Comparison of ENCODE assay signal across 28 cellular contexts in genomic region chr6:164168595-164168994, GRCh38.
"Had no signal": no experiment of that assay in that cellular context is flagged by ENCODE, and none has a peak within 500 bp of the region (broad histone marks: within the 10 kb centered on the region; RNA-seq: fewer than 3 reads in every experiment).

No MANE protein-coding gene starts in this region.

- H3K4me3 Mint-ChIP-seq: activated CD4-positive, alpha-beta memory T cell treated with anti-CD3 and anti-CD28 coated beads, Interleukin-2, amount 10 ng/mL, durations not matched to agents 7 days and 5 days; activated CD4-positive, alpha-beta T cell treated with anti-CD3 and anti-CD28 coated beads, Interleukin-2, amount 10 ng/mL, durations not matched to agents 7 days and 5 days; activated naive CD8-positive, alpha-beta T cell; activated T-cell treated with anti-CD3 and anti-CD28 coated beads, Interleukin-2, amount 50 U/mL, for 4 hours; activated T-helper 17 cell treated with anti-CD3 and anti-CD28 coated beads, Interleukin-2, amount 50 U/mL, for 72 hours; endodermal cell; T-helper 17 cell; T-helper 2 cell treated with Interferon-gamma antibody and Interleukin-4, amounts not matched to agents 5 μg/mL and 100 μg/mL, for 36 hours; WTC11 had no signal

- H3K36me3 ChIP-seq: colonic mucosa, gastrocnemius medialis, heart left ventricle had no signal

- H3K4me1 Mint-ChIP-seq: activated CD4-positive, alpha-beta memory T cell treated with anti-CD3 and anti-CD28 coated beads, Interleukin-2, amount 10 ng/mL, durations not matched to agents 7 days and 5 days; activated CD4-positive, alpha-beta T cell treated with anti-CD3 and anti-CD28 coated beads, Interleukin-2, amount 10 ng/mL, durations not matched to agents 7 days and 5 days; activated T-helper 17 cell treated with anti-CD3 and anti-CD28 coated beads, Interleukin-2, amount 50 U/mL, for 72 hours; T-helper 17 cell had no signal

- H3K27me3 ChIP-seq: colonic mucosa, dorsolateral prefrontal cortex, foreskin keratinocyte, gastrocnemius medialis, heart left ventricle had no signal

- H3K9me3 ChIP-seq: colonic mucosa, gastrocnemius medialis, heart left ventricle had no signal

- H3K4me1 ChIP-seq: colonic mucosa, foreskin keratinocyte, gastrocnemius medialis, heart left ventricle had no signal

- H3K27me3 Mint-ChIP-seq: activated CD4-positive, alpha-beta memory T cell treated with anti-CD3 and anti-CD28 coated beads, Interleukin-2, amount 10 ng/mL, durations not matched to agents 7 days and 5 days; activated CD4-positive, alpha-beta T cell treated with anti-CD3 and anti-CD28 coated beads, Interleukin-2, amount 10 ng/mL, durations not matched to agents 7 days and 5 days; activated T-helper 17 cell treated with anti-CD3 and anti-CD28 coated beads, Interleukin-2, amount 50 U/mL, for 72 hours; T-helper 17 cell had no signal

- H3K9me3 Mint-ChIP-seq: activated CD4-positive, alpha-beta T cell treated with anti-CD3 and anti-CD28 coated beads, Interleukin-2, amount 10 ng/mL, durations not matched to agents 7 days and 5 days; activated T-cell treated with anti-CD3 and anti-CD28 coated beads, Interleukin-2, amount 50 U/mL, for 4 hours; activated T-helper 17 cell treated with anti-CD3 and anti-CD28 coated beads, Interleukin-2, amount 50 U/mL, for 72 hours; T-helper 2 cell treated with Interferon-gamma antibody and Interleukin-4, amounts not matched to agents 5 μg/mL and 100 μg/mL, for 36 hours had no signal

- H3K36me3 Mint-ChIP-seq: activated naive CD8-positive, alpha-beta T cell had no signal

- H3K27ac ChIP-seq: colonic mucosa, foreskin keratinocyte, gastrocnemius medialis, heart left ventricle, VCaP had no signal

- H3K27ac Mint-ChIP-seq: activated CD4-positive, alpha-beta memory T cell treated with anti-CD3 and anti-CD28 coated beads, Interleukin-2, amount 10 ng/mL, durations not matched to agents 7 days and 5 days; activated CD4-positive, alpha-beta T cell treated with anti-CD3 and anti-CD28 coated beads, Interleukin-2, amount 10 ng/mL, durations not matched to agents 7 days and 5 days; activated naive CD8-positive, alpha-beta T cell; activated T-helper 17 cell treated with anti-CD3 and anti-CD28 coated beads, Interleukin-2, amount 50 U/mL, for 72 hours; endodermal cell; T-helper 17 cell; T-helper 2 cell treated with Interferon-gamma antibody and Interleukin-4, amounts not matched to agents 5 μg/mL and 100 μg/mL, for 36 hours; WTC11 had no signal

- DNase-seq: activated CD4-positive, alpha-beta memory T cell treated with anti-CD3 and anti-CD28 coated beads, Interleukin-2, amount 10 ng/mL, durations not matched to agents 7 days and 5 days; activated CD4-positive, alpha-beta T cell treated with anti-CD3 and anti-CD28 coated beads for 1 hour; activated CD4-positive, alpha-beta T cell treated with anti-CD3 and anti-CD28 coated beads for 4 hours; activated CD4-positive, alpha-beta T cell treated with anti-CD3 and anti-CD28 coated beads, Interleukin-2, amount 10 ng/mL, durations not matched to agents 7 days and 5 days; activated CD4-positive, alpha-beta T cell treated with anti-CD3 and anti-CD28 coated beads, Interleukin-2, amount 50 U/mL, for 4 hours; activated CD8-positive, alpha-beta memory T cell treated with anti-CD3 and anti-CD28 coated beads, Interleukin-2, amount 50 U/mL, for 48 hours; activated effector memory CD4-positive, alpha-beta T cell treated with Interleukin-2 at 50 U/mL for 16 hours; activated gamma-delta T cell treated with Interleukin-2 at 50 U/mL for 16 hours; activated naive CD4-positive, alpha-beta T cell treated with anti-CD3 and anti-CD28 coated beads, Interleukin-2, amount 50 U/mL, for 16 hours; activated naive CD4-positive, alpha-beta T cell treated with Interleukin-2 at 50 U/mL for 16 hours; activated T-cell treated with anti-CD3 and anti-CD28 coated beads, Interleukin-2, amount 50 U/mL, for 4 hours; amniotic stem cell; colonic mucosa; effector memory CD4-positive, alpha-beta T cell; endodermal cell; foreskin keratinocyte; gastrocnemius medialis; glutamatergic neuron; T-helper 1 cell; T-helper 17 cell; T1000 had no signal

- H3K4me3 ChIP-seq: colonic mucosa, gastrocnemius medialis, heart left ventricle had no signal
